Comparison of ENCODE assay signal across 12 cellular contexts in genomic region chr4:26406346-26406975, GRCh38.
DNase-seq lines count a peak whose midpoint lies in the region; ATAC-seq, FAIRE-seq and TF ChIP-seq lines count a peak whose summit lies in the region.
"Had no signal": no experiment of that assay in that cellular context is flagged by ENCODE, and none has a peak within 500 bp of the region (broad histone marks: within the 10 kb centered on the region; RNA-seq: fewer than 3 reads in every experiment).

No MANE protein-coding gene starts in this region.

- H3K36me3 Mint-ChIP-seq in activated naive CD8-positive, alpha-beta T cell treated with anti-CD3 and anti-CD28 coated beads, Interleukin-2, amount 10 ng/mL, durations not matched to agents 7 days and 5 days, result peaks cover 39% of the 10 kb centered on the region
- H3K36me3 Mint-ChIP-seq in activated naive CD8-positive, alpha-beta T cell treated with anti-CD3 and anti-CD28 coated beads for 36 hours, result peaks cover 36% of the 10 kb centered on the region
- peaks cover 9% of the 10 kb centered on the region for H3K36me3 Mint-ChIP-seq in chondrocyte (ENCODE audit: low read depth)

- TF ChIP-seq CTCF in chondrocyte (IDR thresholded peaks at IDR 0.05) (no peak), D721Med (IDR thresholded peaks at IDR 0.05; ENCODE audit: insufficient read depth, missing control alignments) (no peak)

- peak overlapping the region; percentile 13 for H3K27ac Mint-ChIP-seq in activated naive CD8-positive, alpha-beta T cell treated with anti-CD3 and anti-CD28 coated beads, Interleukin-2, amount 10 ng/mL, durations not matched to agents 7 days and 5 days
- no peak overlapping the region for H3K27ac Mint-ChIP-seq in activated naive CD8-positive, alpha-beta T cell treated with anti-CD3 and anti-CD28 coated beads for 36 hours
- H3K27ac Mint-ChIP-seq in chondrocyte (ENCODE audit: unreplicated experiment), result peak overlapping the region; percentile 59

- peaks cover 17% of the 10 kb centered on the region for H3K4me1 Mint-ChIP-seq in activated naive CD8-positive, alpha-beta T cell treated with anti-CD3 and anti-CD28 coated beads, Interleukin-2, amount 10 ng/mL, durations not matched to agents 7 days and 5 days
- H3K4me1 Mint-ChIP-seq in activated naive CD8-positive, alpha-beta T cell treated with anti-CD3 and anti-CD28 coated beads for 36 hours, result peaks cover 3% of the 10 kb centered on the region
- H3K4me1 Mint-ChIP-seq in chondrocyte (ENCODE audit: low read depth), result peaks cover 16% of the 10 kb centered on the region

- ATAC-seq in activated naive CD8-positive, alpha-beta T cell treated with anti-CD3 and anti-CD28 coated beads, Interleukin-2, amount 10 ng/mL, durations not matched to agents 7 days and 5 days (ENCODE audit: low read depth), result no peak
- ATAC-seq in GM19395 (IDR thresholded peaks at IDR 0.05; ENCODE audit: unreplicated experiment), result no peak

- no peaks in the 10 kb centered on the region for H3K27me3 Mint-ChIP-seq in activated naive CD8-positive, alpha-beta T cell treated with anti-CD3 and anti-CD28 coated beads, Interleukin-2, amount 10 ng/mL, durations not matched to agents 7 days and 5 days
- H3K27me3 Mint-ChIP-seq in activated naive CD8-positive, alpha-beta T cell treated with anti-CD3 and anti-CD28 coated beads for 36 hours, result no peaks in the 10 kb centered on the region
- no peaks in the 10 kb centered on the region for H3K27me3 Mint-ChIP-seq in chondrocyte (ENCODE audit: low read depth)

- FAIRE-seq in D721Med (lab: Jason Lieb, UNC), result no peak

- DNase-seq in activated naive CD8-positive, alpha-beta T cell treated with anti-CD3 and anti-CD28 coated beads, Interleukin-2, amount 10 ng/mL, durations not matched to agents 7 days and 5 days, result no peak
- no peak for DNase-seq in activated naive CD8-positive, alpha-beta T cell treated with anti-CD3 and anti-CD28 coated beads for 36 hours
- DNase-seq in NCI-H69 (lab: John Stamatoyannopoulos, UW) (peak; percentile 42), chondrocyte (ENCODE audit: low spot score) (no peak), renal cortical epithelial cell (ENCODE audit: low read depth) (peak; percentile 30), dedifferentiated amniotic fluid mesenchymal stem cell (ENCODE audit: extremely low spot score) (no peak), D721Med (ENCODE audit: insufficient read length, low spot score) (no peak)
- DNase-seq: activated CD4-positive, CD25-positive, alpha-beta regulatory T cell treated with anti-CD3 and anti-CD28 coated beads, Interleukin-2, amount 50 U/mL, for 72 hours; activated gamma-delta T cell treated with Interleukin-2 at 50 U/mL for 16 hours; colonic mucosa; NCI-H1694 treated with DMSO at 0.1 percent for 48 hours had no signal

- peaks cover 9% of the 10 kb centered on the region for H3K9me3 Mint-ChIP-seq in activated naive CD8-positive, alpha-beta T cell treated with anti-CD3 and anti-CD28 coated beads, Interleukin-2, amount 10 ng/mL, durations not matched to agents 7 days and 5 days
- H3K9me3 Mint-ChIP-seq in activated naive CD8-positive, alpha-beta T cell treated with anti-CD3 and anti-CD28 coated beads for 36 hours, result peaks cover 6% of the 10 kb centered on the region
- H3K9me3 Mint-ChIP-seq in chondrocyte (ENCODE audit: low read depth), result peaks cover 5% of the 10 kb centered on the region

- H3K4me3 Mint-ChIP-seq in activated naive CD8-positive, alpha-beta T cell treated with anti-CD3 and anti-CD28 coated beads, Interleukin-2, amount 10 ng/mL, durations not matched to agents 7 days and 5 days, result no peak overlapping the region
- H3K4me3 Mint-ChIP-seq in activated naive CD8-positive, alpha-beta T cell treated with anti-CD3 and anti-CD28 coated beads for 36 hours, result no peak overlapping the region
- H3K4me3 Mint-ChIP-seq in chondrocyte (ENCODE audit: unreplicated experiment), result no peak overlapping the region

- POLR2A ChIA-PET in activated naive CD8-positive, alpha-beta T cell treated with anti-CD3 and anti-CD28 coated beads, Interleukin-2, amount 10 ng/mL, durations not matched to agents 7 days and 5 days (lab: Charles Lee), result no interaction called here

Comparison
In these comparisons a context has a peak if more than half of its experiments do, and no peak if none do; other contexts are left out.
1. DNase-seq: peak in NCI-H69 (single experiment) and renal cortical epithelial cell (single experiment); none in activated naive CD8-positive, alpha-beta T cell treated with anti-CD3 and anti-CD28 coated beads, Interleukin-2, amount 10 ng/mL, durations not matched to agents 7 days and 5 days (single experiment), activated naive CD8-positive, alpha-beta T cell treated with anti-CD3 and anti-CD28 coated beads for 36 hours (single experiment), chondrocyte (single experiment), dedifferentiated amniotic fluid mesenchymal stem cell (single experiment) and D721Med (single experiment).